ENCODE assay signal across 8 cellular contexts in the genomic region with DNA sequence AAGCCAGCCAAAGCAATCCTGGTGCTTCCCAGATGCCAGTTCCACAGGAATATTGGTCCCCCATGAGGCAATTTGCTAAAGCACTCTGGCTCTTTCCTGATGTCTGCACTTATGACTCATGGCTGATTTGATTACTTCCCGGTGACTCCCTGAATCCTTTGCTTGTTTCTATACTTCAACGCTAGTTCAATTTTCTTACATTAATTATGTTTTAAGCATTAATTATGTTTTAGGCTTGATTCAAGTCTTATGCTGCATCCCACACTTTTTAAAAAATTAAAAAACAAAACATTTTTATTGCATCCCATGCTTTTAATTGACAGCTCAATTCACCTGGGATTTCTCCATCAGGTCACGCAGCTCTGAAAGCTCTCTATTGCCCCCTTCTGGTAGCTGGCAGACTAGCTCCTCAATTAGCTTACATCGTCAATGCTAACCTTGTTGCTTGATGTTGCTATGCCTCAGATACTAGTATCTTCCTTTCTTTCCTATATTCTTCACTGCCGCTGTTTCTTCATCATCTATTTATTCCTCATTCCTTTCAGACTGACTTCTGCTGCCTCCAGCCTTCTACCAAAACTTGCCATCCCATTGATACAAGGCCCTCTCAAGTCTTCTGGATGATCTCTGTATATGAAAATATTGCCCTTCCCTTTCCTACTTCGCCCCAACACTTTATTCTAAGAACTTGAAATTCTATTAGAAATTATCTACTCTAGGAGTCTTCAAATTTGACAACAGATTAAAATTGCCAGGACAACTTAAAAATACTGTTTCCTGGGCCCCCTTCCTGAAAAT. TPM values are rescaled to one million over a fixed set of nuclear protein-coding genes. Genes with fewer than 3 reads are reported as not detected.
A peak's percentile ranks its signal among the peaks of the same experiment; 100 is the strongest.
DNase-seq lines count a peak whose midpoint lies in the region; ATAC-seq, FAIRE-seq and TF ChIP-seq lines count a peak whose summit lies in the region.

No MANE protein-coding gene starts in this region.

- TF ChIP-seq CTCF in OCI-LY1 (IDR thresholded peaks at IDR 0.05; ENCODE audit: low read length) (peak; percentile 95), fibroblast of pulmonary artery (IDR thresholded peaks at IDR 0.05; ENCODE audit: low read length, missing control alignments) (peak; percentile 99), tibial artery (IDR thresholded peaks at IDR 0.05) (peak; percentile 90 to 92)

- H3K27ac Mint-ChIP-seq in CD4-positive, CD25-positive, alpha-beta regulatory T cell = no peak overlapping the region

- peaks cover 9% of the 10 kb centered on the region for H3K4me1 ChIP-seq in CD4-positive, CD25-positive, alpha-beta regulatory T cell (ENCODE audit: control insufficient read depth, insufficient read depth, low read length, poor library complexity, severe bottlenecking)
- H3K4me1 ChIP-seq in OCI-LY1 (ENCODE audit: insufficient read depth, low read length, severe bottlenecking) (peaks cover 32% of the 10 kb centered on the region), tibial artery (peaks cover 0 to 3% (median 0%) of the 10 kb centered on the region in 4 donors)

- no peaks in the 10 kb centered on the region for H3K9me3 Mint-ChIP-seq in CD4-positive, CD25-positive, alpha-beta regulatory T cell

- peak; percentile 56 to 84 (median 74) for DNase-seq in CD4-positive, CD25-positive, alpha-beta regulatory T cell
- DNase-seq in HTR-8/SVneo (ENCODE audit: insufficient read length, low spot score) (peak; percentile 64), fibroblast of pulmonary artery (ENCODE audit: low read depth) (peak; percentile 80), nucleus accumbens (lab: John Stamatoyannopoulos, UW) (peak in 43 of 56 donors; percentile 0 to 82 (median 34)), tibial artery (peak; percentile 64 to 67)
- peak; percentile 69 to 70 for DNase-seq in activated T-cell treated with anti-CD3 and anti-CD28 coated beads, Interleukin-2, amount 50 U/mL, for 48 hours

- no peak overlapping the region for H2AFZ ChIP-seq in OCI-LY1 (ENCODE audit: low read length)

- H3K36me3 Mint-ChIP-seq in CD4-positive, CD25-positive, alpha-beta regulatory T cell = no peaks in the 10 kb centered on the region

- H3K4me2 ChIP-seq in OCI-LY1 (ENCODE audit: low read length) = no peak overlapping the region

- no peak overlapping the region for H3K27ac ChIP-seq in CD4-positive, CD25-positive, alpha-beta regulatory T cell (ENCODE audit: insufficient read depth, low read length, poor library complexity, severe bottlenecking)
- H3K27ac ChIP-seq in OCI-LY1 (ENCODE audit: low read depth, low read length, poor library complexity, severe bottlenecking) (no peak overlapping the region), tibial artery (no peak overlapping the region)

- intact Hi-C loops in tibial artery (cut with DNase I; ENCODE audit: low total_unique reads) = loop anchor here (5.0 kb wide), 2 partner anchors 35 to 185 kb away; no protein-coding TSS in a partner anchor

- ATAC-seq in CD4-positive, CD25-positive, alpha-beta regulatory T cell (ENCODE audit: low read depth in 2 of 2) = peak; percentile 78 to 85
- peak; percentile 81 for ATAC-seq in GM19328 (IDR thresholded peaks at IDR 0.05; ENCODE audit: unreplicated experiment)

- no peaks in the 10 kb centered on the region for H4K20me1 ChIP-seq in OCI-LY1 (ENCODE audit: insufficient read depth, low read length)

- no peaks in the 10 kb centered on the region for H3K27me3 ChIP-seq in CD4-positive, CD25-positive, alpha-beta regulatory T cell (ENCODE audit: control insufficient read depth, insufficient read depth, low read length)
- H3K27me3 ChIP-seq in OCI-LY1 (ENCODE audit: insufficient read depth, low read length) = no peaks in the 10 kb centered on the region
- H3K27me3 ChIP-seq in tibial artery = peaks cover 0 to 16% of the 10 kb centered on the region in 2 donors

- H3F3A ChIP-seq in OCI-LY1 (ENCODE audit: insufficient read depth, low read length) = no peaks in the 10 kb centered on the region

- no peaks in the 10 kb centered on the region for H3K79me2 ChIP-seq in OCI-LY1 (ENCODE audit: insufficient read depth, low read length)

- H3K9ac ChIP-seq in OCI-LY1 (ENCODE audit: low read length) = no peak overlapping the region

- no peaks in the 10 kb centered on the region for H3K9me2 ChIP-seq in OCI-LY1 (ENCODE audit: low read depth, low read length)

- H3K4me3 ChIP-seq in CD4-positive, CD25-positive, alpha-beta regulatory T cell (ENCODE audit: low read depth, low read length) = no peak overlapping the region
- H3K4me3 ChIP-seq in OCI-LY1 (ENCODE audit: low read depth, low read length, poor library complexity, severe bottlenecking) (no peak overlapping the region), fibroblast of pulmonary artery (replicated peaks; ENCODE audit: low read depth, low read length) (no peak overlapping the region), tibial artery (no peak overlapping the region)

- H3K27me3 Mint-ChIP-seq in CD4-positive, CD25-positive, alpha-beta regulatory T cell = no peaks in the 10 kb centered on the region

- H3K4me3 Mint-ChIP-seq in CD4-positive, CD25-positive, alpha-beta regulatory T cell = no peak overlapping the region

- H3K4me1 Mint-ChIP-seq in CD4-positive, CD25-positive, alpha-beta regulatory T cell = peaks cover 0 to 2% (median 0%) of the 10 kb centered on the region in 4 donors

- H3K9me3 ChIP-seq in CD4-positive, CD25-positive, alpha-beta regulatory T cell (ENCODE audit: control insufficient read depth in 2 of 2, low read length in 2 of 2) = no peaks in the 10 kb centered on the region
- no peaks in the 10 kb centered on the region for H3K9me3 ChIP-seq in OCI-LY1 (ENCODE audit: low read length)
- no peaks in the 10 kb centered on the region for H3K9me3 ChIP-seq in tibial artery

- no peaks in the 10 kb centered on the region for H3K36me3 ChIP-seq in CD4-positive, CD25-positive, alpha-beta regulatory T cell (ENCODE audit: control insufficient read depth, insufficient read depth, low read length)
- no peaks in the 10 kb centered on the region for H3K36me3 ChIP-seq in OCI-LY1 (ENCODE audit: insufficient read depth, low read length)
- H3K36me3 ChIP-seq in tibial artery = no peaks in the 10 kb centered on the region

- FAIRE-seq in HTR-8/SVneo (lab: Jason Lieb, UNC) = no peak

RNA-seq across cellular contexts. Expression of a gene that starts 32.0 kb away (rescaled TPM):
- 19.3 TPM for total RNA-seq in CD4-positive, CD25-positive, alpha-beta regulatory T cell
- 10 to 100 TPM in 2 of 4 donors, 1 to 10 TPM in 2; 4.4 to 17.3 (median 11.8) TPM for polyA plus RNA-seq in CD4-positive, CD25-positive, alpha-beta regulatory T cell

RNA-seq across cellular contexts. Expression of a gene that starts 45.9 kb away (rescaled TPM):
- 82.8 TPM for total RNA-seq in CD4-positive, CD25-positive, alpha-beta regulatory T cell
- 10 to 100 TPM in 3 of 4 donors, 1 to 10 TPM in 1; 9.3 to 14.7 (median 10.5) TPM for polyA plus RNA-seq in CD4-positive, CD25-positive, alpha-beta regulatory T cell
